In genomic region chr17:64983708-64984107, GRCh38 we compare ENCODE assay signal across 2 cellular contexts.
TF ChIP-seq lines count a peak whose summit lies in the region.

No MANE protein-coding gene starts in this region.

TF ChIP-seq in K562, 482 proteins besides CTCF, POLR2A, EP300 and RAD21:
- TF ChIP-seq ETV5 (CRISPR knock-in tag; IDR thresholded peaks at IDR 0.05; ENCODE audit: low read depth) (no peak), FOXM1 (IDR thresholded peaks at IDR 0.05; ENCODE audit: low read depth) (no peak), FOXM1 (CRISPR knock-in tag; IDR thresholded peaks at IDR 0.05; ENCODE audit: low read depth) (no peak), HLTF (IDR thresholded peaks at IDR 0.05) (no peak), MYC (IDR thresholded peaks at IDR 0.05; ENCODE audit: low read depth, low read length) (no peak), MYC (CRISPR knock-in tag; IDR thresholded peaks at IDR 0.05; ENCODE audit: borderline replicate concordance, low read depth) (no peak), E2F6 (IDR thresholded peaks at IDR 0.05; ENCODE audit: borderline replicate concordance in 1 of 2, extremely low read depth in 1 of 2, insufficient read depth in 1 of 2, insufficient read length in 1 of 2, low read depth in 1 of 2, low read length in 1 of 2, poor library complexity in 1 of 2, severe bottlenecking in 1 of 2) (no peak), BRF2 (IDR thresholded peaks at IDR 0.05; ENCODE audit: borderline replicate concordance, insufficient read depth, insufficient read length) (no peak), MBD1 (CRISPR knock-in tag; IDR thresholded peaks at IDR 0.05) (no peak), CHD4 (IDR thresholded peaks at IDR 0.05; ENCODE audit: insufficient read depth, insufficient replicate concordance, low read depth, low read length, poor library complexity, severe bottlenecking) (no peak), XRCC3 (IDR thresholded peaks at IDR 0.05) (no peak), CHAMP1 (IDR thresholded peaks at IDR 0.05) (no peak), BCOR (IDR thresholded peaks at IDR 0.05) (no peak), ZFP91 (CRISPR knock-in tag; IDR thresholded peaks at IDR 0.05) (no peak), KAT7 (CRISPR knock-in tag; IDR thresholded peaks at IDR 0.05; ENCODE audit: borderline replicate concordance) (no peak), GATAD2A (IDR thresholded peaks at IDR 0.05) (no peak), RBM25 (IDR thresholded peaks at IDR 0.05; ENCODE audit: low read depth, low read length, severe bottlenecking) (no peak), SMARCA4 (IDR thresholded peaks at IDR 0.05) (no peak), KHSRP (IDR thresholded peaks at IDR 0.05) (no peak), CAMTA2 (CRISPR knock-in tag; conservative IDR thresholded peaks at IDR 0.05) (no peak)

TF ChIP-seq in SK-N-SH, 30 proteins besides CTCF, POLR2A, EP300 and RAD21:
- TF ChIP-seq FOXJ3 (CRISPR knock-in tag; IDR thresholded peaks at IDR 0.05) (no peak), RXRA (IDR thresholded peaks at IDR 0.05; ENCODE audit: borderline replicate concordance, low read depth) (no peak), POLR2AphosphoS5 (IDR thresholded peaks at IDR 0.05; ENCODE audit: low read depth, low read length) (no peak), CHD2 (IDR thresholded peaks at IDR 0.05; ENCODE audit: low read length, partially characterized antibody) (no peak), NFIC (IDR thresholded peaks at IDR 0.05; ENCODE audit: borderline replicate concordance) (no peak), NRF1 (IDR thresholded peaks at IDR 0.05; ENCODE audit: low read depth, low read length) (no peak)
TF ChIP-seq in SK-N-SH: peak in this region for 0.
